Comparison of ENCODE assay signal across 8 cellular contexts in the genomic region with DNA sequence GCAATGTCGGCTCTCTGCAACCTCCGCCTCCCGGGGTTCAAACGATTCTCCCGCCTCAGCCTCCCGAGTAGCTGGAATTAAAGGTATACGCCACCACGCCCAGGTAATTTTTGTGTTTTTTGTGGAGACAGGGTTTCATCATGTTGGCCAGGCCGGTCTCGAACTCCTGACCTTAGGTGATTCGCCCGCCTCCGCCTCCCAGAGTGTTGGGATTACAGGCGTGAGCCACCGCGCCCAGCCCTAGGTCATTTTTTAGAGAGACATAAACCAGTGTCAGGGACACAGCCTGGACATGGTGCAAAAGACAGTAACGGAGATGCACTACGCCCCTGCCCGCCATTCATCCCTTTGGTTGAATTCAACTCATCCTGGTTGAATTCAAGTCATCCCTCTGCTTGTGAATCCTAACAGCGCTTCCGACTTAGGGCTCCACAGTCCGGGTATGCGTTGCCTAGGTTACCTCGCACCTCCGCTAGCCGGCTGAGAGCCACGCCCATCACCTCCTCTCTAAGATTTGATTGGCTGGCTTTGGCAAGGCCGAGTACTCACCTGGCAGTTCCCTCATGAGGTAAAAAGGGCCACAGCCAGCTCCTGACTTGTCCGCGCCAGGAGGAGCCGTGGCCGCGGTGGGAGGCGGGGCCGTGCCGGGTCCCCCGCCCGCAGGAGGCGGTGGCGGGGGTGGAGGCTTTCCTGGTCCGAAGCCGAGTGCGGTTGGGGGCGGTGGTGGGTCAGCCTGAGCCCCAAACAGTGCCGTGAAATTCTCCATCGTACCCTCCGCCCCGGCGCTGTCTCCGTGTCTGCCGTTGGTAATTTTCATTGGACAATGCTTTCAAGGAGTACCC. TPM values are rescaled to one million over a fixed set of nuclear protein-coding genes. Genes with fewer than 3 reads are reported as not detected.
DNase-seq lines count a peak whose midpoint lies in the region; ATAC-seq and TF ChIP-seq lines count a peak whose summit lies in the region.

A gene with protein sequence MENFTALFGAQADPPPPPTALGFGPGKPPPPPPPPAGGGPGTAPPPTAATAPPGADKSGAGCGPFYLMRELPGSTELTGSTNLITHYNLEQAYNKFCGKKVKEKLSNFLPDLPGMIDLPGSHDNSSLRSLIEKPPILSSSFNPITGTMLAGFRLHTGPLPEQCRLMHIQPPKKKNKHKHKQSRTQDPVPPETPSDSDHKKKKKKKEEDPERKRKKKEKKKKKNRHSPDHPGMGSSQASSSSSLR (minus strand): TSS at position 802 of the 842 bp plus-strand sequence. CDS start 36 bp downstream, at position 766.

- ATAC-seq in GM19395 (IDR thresholded peaks at IDR 0.05; ENCODE audit: unreplicated experiment) (peak; percentile 52), HG03565 (IDR thresholded peaks at IDR 0.05; ENCODE audit: unreplicated experiment) (peak; percentile 35)
- peak; percentile 42 for ATAC-seq in activated CD8-positive, alpha-beta T cell treated with anti-CD3 and anti-CD28 coated beads for 36 hours

- intact Hi-C loops in activated CD8-positive, alpha-beta T cell treated with anti-CD3 and anti-CD28 coated beads for 36 hours (cut with micrococcal nuclease) = loop anchor here (1.0 to 5.0 kb wide), 2 partner anchors 30 to 44 kb away; a partner anchor contains a TSS

- peaks cover 16 to 55% (median 31%) of the 10 kb centered on the region in 11 experiments; a peak in 21 of 22 replicates for H3K36me3 ChIP-seq in BLaER1 treated with 17β-estradiol and CSF1 and Interleukin-3, amounts not matched to agents 10 nM and 100 nM

- peaks cover 18% of the 10 kb centered on the region for H3K36me3 Mint-ChIP-seq in activated CD8-positive, alpha-beta T cell treated with anti-CD3 and anti-CD28 coated beads for 36 hours (ENCODE audit: low read depth)

- peaks cover 31 to 57% (median 35%) of the 10 kb centered on the region in 10 experiments for H3K4me1 ChIP-seq in BLaER1 treated with 17β-estradiol and CSF1 and Interleukin-3, amounts not matched to agents 10 nM and 100 nM

- H3K27me3 ChIP-seq in BLaER1 treated with 17β-estradiol and CSF1 and Interleukin-3, amounts not matched to agents 10 nM and 100 nM = no peaks in the 10 kb centered on the region

- POLR2A ChIA-PET in activated CD8-positive, alpha-beta T cell treated with anti-CD3 and anti-CD28 coated beads for 36 hours (lab: Charles Lee) = interaction anchor here (1.0 to 2.0 kb wide), 6 partner anchors 9 to 144 kb away, joined by 3 to 8 read pairs (median 5); a partner anchor contains a TSS

- H3K9ac ChIP-seq in BLaER1 treated with 17β-estradiol and CSF1 and Interleukin-3, amounts not matched to agents 10 nM and 100 nM = peak within 1 kb of the TSS; percentile 86 to 96 (median 92)

- no peak for TF ChIP-seq CTCF in activated CD8-positive, alpha-beta T cell treated with anti-CD3 and anti-CD28 coated beads for 36 hours (IDR thresholded peaks at IDR 0.05)

- H3K4me3 Mint-ChIP-seq in activated CD8-positive, alpha-beta T cell treated with anti-CD3 and anti-CD28 coated beads for 36 hours = peak within 1 kb of the TSS; percentile 85

- peak within 1 kb of the TSS; percentile 83 to 98 (median 92) for H3K4me3 ChIP-seq in BLaER1 treated with 17β-estradiol and CSF1 and Interleukin-3, amounts not matched to agents 10 nM and 100 nM

- peaks cover 0 to 12% (median 9%) of the 10 kb centered on the region in 11 experiments; a peak in 9 of 22 replicates for H3K9me3 ChIP-seq in BLaER1 treated with 17β-estradiol and CSF1 and Interleukin-3, amounts not matched to agents 10 nM and 100 nM (replicated peaks in 1 of 11)

- DNase-seq in NCI-H82 (lab: John Stamatoyannopoulos, UW) (peak; percentile 85), mesenteric fat pad (ENCODE audit: low spot score) (peak; percentile 92)
- DNase-seq in activated CD8-positive, alpha-beta T cell treated with anti-CD3 and anti-CD28 coated beads for 36 hours = peak; percentile 86
- peak; percentile 69 for DNase-seq in effector CD4-positive, alpha-beta T cell
- DNase-seq in stimulated activated CD8-positive, alpha-beta memory T cell treated with anti-CD3 and anti-CD28 coated beads, Interleukin-15, amount 100 ng/mL, for 1 hour (ENCODE audit: low read depth) = peak; percentile 36

- peaks cover 0 to 72% (median 28%) of the 10 kb centered on the region in 11 experiments; a peak in 18 of 22 replicates for H4K20me1 ChIP-seq in BLaER1 treated with 17β-estradiol and CSF1 and Interleukin-3, amounts not matched to agents 10 nM and 100 nM

- peak within 1 kb of the TSS; percentile 91 to 100 (median 97) for H3K4me2 ChIP-seq in BLaER1 treated with 17β-estradiol and CSF1 and Interleukin-3, amounts not matched to agents 10 nM and 100 nM

- CTCF ChIA-PET in activated CD8-positive, alpha-beta T cell treated with anti-CD3 and anti-CD28 coated beads for 36 hours (lab: Charles Lee) = interaction anchor here (1.4 kb wide), 1 partner anchor 89 kb away, joined by 5 read pairs; no protein-coding TSS in a partner anchor

- H3K27me3 Mint-ChIP-seq in activated CD8-positive, alpha-beta T cell treated with anti-CD3 and anti-CD28 coated beads for 36 hours = no peaks in the 10 kb centered on the region

- H3K27ac ChIP-seq in BLaER1 treated with 17β-estradiol and CSF1 and Interleukin-3, amounts not matched to agents 10 nM and 100 nM = peak within 1 kb of the TSS; percentile 77 to 95 (median 90)

- H3K9me3 Mint-ChIP-seq in activated CD8-positive, alpha-beta T cell treated with anti-CD3 and anti-CD28 coated beads for 36 hours = no peaks in the 10 kb centered on the region

- peak within 1 kb of the TSS; percentile 90 for H3K27ac Mint-ChIP-seq in activated CD8-positive, alpha-beta T cell treated with anti-CD3 and anti-CD28 coated beads for 36 hours

- peaks cover 46% of the 10 kb centered on the region for H3K4me1 Mint-ChIP-seq in activated CD8-positive, alpha-beta T cell treated with anti-CD3 and anti-CD28 coated beads for 36 hours (ENCODE audit: low read depth)

RNA-seq across cellular contexts. Expression of the gene that starts here (rescaled TPM):
- 10 to 100 TPM in 1 of 2 experiments, 1 to 10 TPM in 1; 9.1 to 10.3 TPM for total RNA-seq in activated CD8-positive, alpha-beta T cell treated with anti-CD3 and anti-CD28 coated beads for 36 hours
- total RNA-seq in mesenteric fat pad = 14.4 TPM

Comparison
In these comparisons a context has a peak if more than half of its experiments do, and no peak if none do; other contexts are left out.
1. Peak in every context shown above with its lines: DNase-seq, ATAC-seq, H3K4me3 ChIP-seq and H3K27ac ChIP-seq.
2. DNase-seq: peak in every context shown above with its lines; median percentile 92 in mesenteric fat pad; 86 in activated CD8-positive, alpha-beta T cell treated with anti-CD3 and anti-CD28 coated beads for 36 hours; 85 in NCI-H82; 69 in effector CD4-positive, alpha-beta T cell; 36 in stimulated activated CD8-positive, alpha-beta memory T cell treated with anti-CD3 and anti-CD28 coated beads, Interleukin-15, amount 100 ng/mL, for 1 hour.